ENCODE assay signal across 9 cellular contexts in the genomic region with DNA sequence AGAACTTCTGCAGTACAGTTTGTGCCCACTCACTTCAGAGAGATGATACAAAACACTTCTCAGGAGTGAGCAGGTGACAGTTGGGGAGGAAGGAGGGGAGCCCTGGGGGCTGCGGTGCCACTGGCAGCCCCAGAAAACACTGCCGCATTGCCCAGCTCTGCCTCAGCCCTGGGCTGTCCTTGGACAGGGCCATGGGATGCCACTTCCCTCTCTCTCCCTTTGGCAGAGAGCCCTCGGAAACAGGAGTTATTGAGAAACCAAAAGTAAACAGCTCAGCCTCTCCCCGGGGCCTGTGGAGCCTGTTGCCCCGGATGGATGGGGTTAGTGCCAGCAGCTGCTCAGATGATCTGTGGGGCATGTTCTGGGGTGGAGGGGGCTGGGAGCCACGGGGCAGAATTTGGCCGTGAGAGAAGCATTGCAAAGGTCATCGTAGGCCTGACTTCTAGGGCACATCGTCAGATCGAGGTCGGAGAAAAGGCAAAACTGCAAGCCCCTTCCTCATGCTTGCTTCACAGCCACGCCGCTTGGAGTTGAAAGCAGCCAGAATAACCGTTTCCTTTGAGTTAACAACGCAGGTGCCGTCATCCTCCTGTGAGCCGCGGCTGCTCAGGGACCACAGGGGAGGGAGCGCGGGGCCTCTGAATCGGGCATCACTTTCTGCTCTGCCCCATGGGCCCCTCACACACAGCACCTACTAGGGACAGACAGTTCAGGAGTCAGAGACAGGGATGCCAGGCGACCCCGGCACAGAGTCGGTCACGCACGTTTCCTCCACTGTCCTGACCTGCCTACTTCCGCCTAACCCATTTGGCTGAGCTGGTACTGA.
DNase-seq lines count a peak whose midpoint lies in the region; ATAC-seq and TF ChIP-seq lines count a peak whose summit lies in the region.
"Had no signal": no experiment of that assay in that cellular context is flagged by ENCODE, and none has a peak within 500 bp of the region (broad histone marks: within the 10 kb centered on the region; RNA-seq: fewer than 3 reads in every experiment).

No MANE protein-coding gene starts in this region.

- peak overlapping the region; percentile 24 for H3K27ac ChIP-seq in upper lobe of right lung
- H3K27ac ChIP-seq: epithelial cell of prostate had no signal

- peak overlapping the region; percentile 35 for H3K4me3 ChIP-seq in upper lobe of right lung

- H3K4me3 Mint-ChIP-seq in activated CD8-positive, alpha-beta memory T cell treated with anti-CD3 and anti-CD28 coated beads, Interleukin-2, amount 10 ng/mL, durations not matched to agents 7 days and 5 days, result peak overlapping the region; percentile 60

- no peaks in the 10 kb centered on the region for H3K36me3 Mint-ChIP-seq in activated CD8-positive, alpha-beta memory T cell treated with anti-CD3 and anti-CD28 coated beads, Interleukin-2, amount 10 ng/mL, durations not matched to agents 7 days and 5 days

- no peaks in the 10 kb centered on the region for H3K9me3 ChIP-seq in upper lobe of right lung

- no peaks in the 10 kb centered on the region for H3K9me3 Mint-ChIP-seq in activated CD8-positive, alpha-beta memory T cell treated with anti-CD3 and anti-CD28 coated beads, Interleukin-2, amount 10 ng/mL, durations not matched to agents 7 days and 5 days (ENCODE audit: low read depth)

- DNase-seq in NCI-H2171 (lab: John Stamatoyannopoulos, UW) (peak; percentile 31), occipital lobe (lab: John Stamatoyannopoulos, UW) (peak; percentile 51), upper lobe of right lung (peak; percentile 86), NCI-H2227 (lab: John Stamatoyannopoulos, UW; ENCODE audit: unreplicated experiment) (no peak)
- DNase-seq in activated CD8-positive, alpha-beta memory T cell treated with anti-CD3 and anti-CD28 coated beads, Interleukin-2, amount 10 ng/mL, durations not matched to agents 7 days and 5 days, result peak; percentile 69

- H3K36me3 ChIP-seq in upper lobe of right lung, result no peaks in the 10 kb centered on the region

- ATAC-seq in GM18502 (IDR thresholded peaks at IDR 0.05; ENCODE audit: poor library complexity, unreplicated experiment), result peak; percentile 79
- peak; percentile 79 for ATAC-seq in HG02678 (IDR thresholded peaks at IDR 0.05; ENCODE audit: unreplicated experiment)
- ATAC-seq in activated CD8-positive, alpha-beta memory T cell treated with anti-CD3 and anti-CD28 coated beads, Interleukin-2, amount 10 ng/mL, durations not matched to agents 7 days and 5 days, result peak; percentile 87
- ATAC-seq in esophagus mucosa, result peak; percentile 89
- ATAC-seq in upper lobe of right lung, result peak; percentile 96

- H3K27ac Mint-ChIP-seq in activated CD8-positive, alpha-beta memory T cell treated with anti-CD3 and anti-CD28 coated beads, Interleukin-2, amount 10 ng/mL, durations not matched to agents 7 days and 5 days, result peak overlapping the region; percentile 89

- H3K4me1 ChIP-seq in upper lobe of right lung, result peaks cover 23% of the 10 kb centered on the region

- H3K27me3 Mint-ChIP-seq in activated CD8-positive, alpha-beta memory T cell treated with anti-CD3 and anti-CD28 coated beads, Interleukin-2, amount 10 ng/mL, durations not matched to agents 7 days and 5 days, result no peaks in the 10 kb centered on the region

- intact Hi-C loops in upper lobe of right lung (cut with DNase I), result no loop called here

- H3K27me3 ChIP-seq in upper lobe of right lung, result no peaks in the 10 kb centered on the region

- H3K4me1 Mint-ChIP-seq in activated CD8-positive, alpha-beta memory T cell treated with anti-CD3 and anti-CD28 coated beads, Interleukin-2, amount 10 ng/mL, durations not matched to agents 7 days and 5 days, result peaks cover 16% of the 10 kb centered on the region

- CTCF ChIA-PET in activated CD8-positive, alpha-beta memory T cell treated with anti-CD3 and anti-CD28 coated beads, Interleukin-2, amount 10 ng/mL, durations not matched to agents 7 days and 5 days (lab: Charles Lee), result interaction anchor here (0.6 to 1.5 kb wide), 2 partner anchors 21 to 51 kb away, joined by 4 read pairs; no protein-coding TSS in a partner anchor

- no peak for TF ChIP-seq CTCF in upper lobe of right lung (IDR thresholded peaks at IDR 0.05)
